ENCODE assay signal across 24 cellular contexts in the genomic region with DNA sequence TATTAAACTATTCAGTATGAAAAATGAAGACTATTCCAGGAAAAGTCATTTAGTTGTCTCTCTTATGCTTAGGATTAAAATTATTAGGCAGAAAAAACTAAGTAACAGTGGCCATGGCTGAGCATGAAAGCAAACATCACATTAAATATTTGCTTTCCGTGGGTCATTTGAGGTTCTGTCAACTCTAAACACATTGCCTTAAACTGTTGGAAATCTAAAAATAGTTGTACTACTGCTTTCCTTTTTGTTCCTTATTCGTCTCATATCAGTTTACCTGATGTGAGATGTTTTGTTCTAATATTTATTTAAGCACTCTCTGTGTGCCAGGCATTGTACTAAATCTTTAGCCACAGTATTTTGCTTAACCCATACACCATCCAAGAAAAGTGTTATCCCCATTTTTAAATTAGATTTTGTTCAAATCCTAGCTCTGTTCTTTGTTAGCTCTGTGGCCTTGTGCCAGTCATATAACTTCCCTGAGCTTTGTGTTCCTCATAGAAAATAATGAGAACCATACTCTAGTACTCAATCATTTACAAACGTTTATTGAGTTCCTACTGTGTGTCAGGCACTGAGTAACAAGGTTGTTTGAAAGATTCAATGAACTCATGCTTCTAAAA. TPM values are rescaled to one million over a fixed set of nuclear protein-coding genes. Genes with fewer than 3 reads are reported as not detected.
DNase-seq lines count a peak whose midpoint lies in the region; ATAC-seq and TF ChIP-seq lines count a peak whose summit lies in the region.
"Had no signal": no experiment of that assay in that cellular context is flagged by ENCODE, and none has a peak within 500 bp of the region (broad histone marks: within the 10 kb centered on the region; RNA-seq: fewer than 3 reads in every experiment).

No MANE protein-coding gene starts in this region.

- H3K36me3 ChIP-seq in OCI-LY1 (ENCODE audit: insufficient read depth, low read length), result no peaks in the 10 kb centered on the region
- no peaks in the 10 kb centered on the region for H3K36me3 ChIP-seq in gastroesophageal sphincter
- H3K36me3 ChIP-seq: tibial nerve had no signal

- intact Hi-C loops in activated T-helper 1 cell treated with anti-CD3 and anti-CD28 coated beads, Interleukin-12 subunit alpha, Interleukin-12 subunit beta, Interleukin-2, Interleukin-4 antibody, amounts not matched to agents 30 ng/mL and 10 ng/mL and 1 ng/mL, durations not matched to agents 14 hours and 24 hours and 36 hours (cut with micrococcal nuclease), result no loop called here

- no peaks in the 10 kb centered on the region for H4K20me1 ChIP-seq in OCI-LY1 (ENCODE audit: insufficient read depth, low read length)

- no peak overlapping the region for H3K4me2 ChIP-seq in OCI-LY1 (ENCODE audit: low read length)
- H3K4me2 ChIP-seq: KMS-11 had no signal

- H3K27me3 ChIP-seq in OCI-LY1 (ENCODE audit: insufficient read depth, low read length) (no peaks in the 10 kb centered on the region), gastroesophageal sphincter (no peaks in the 10 kb centered on the region)
- H3K27me3 ChIP-seq: tibial nerve had no signal

- no peaks in the 10 kb centered on the region for H3K27me3 Mint-ChIP-seq in activated T-helper 1 cell treated with anti-CD3 and anti-CD28 coated beads, Interleukin-12 subunit alpha, Interleukin-12 subunit beta, Interleukin-2, Interleukin-4 antibody, amounts not matched to agents 30 ng/mL and 10 ng/mL and 1 ng/mL, durations not matched to agents 14 hours and 24 hours and 36 hours (ENCODE audit: insufficient read depth)
- H3K27me3 Mint-ChIP-seq in activated CD4-positive, alpha-beta T cell treated with anti-CD3 and anti-CD28 coated beads, Interleukin-2, amount 10 ng/mL, durations not matched to agents 7 days and 5 days, result no peaks in the 10 kb centered on the region
- H3K27me3 Mint-ChIP-seq: activated B cell treated with CpG ODN at 0.5 μM for 24 hours; activated CD8-positive, alpha-beta T cell treated with anti-CD3 and anti-CD28 coated beads for 36 hours; activated naive CD8-positive, alpha-beta T cell treated with anti-CD3 and anti-CD28 coated beads, Interleukin-2, amount 50 U/mL, for 24 hours had no signal

- H3F3A ChIP-seq in OCI-LY1 (ENCODE audit: insufficient read depth, low read length), result no peaks in the 10 kb centered on the region

- DNase-seq in DMS53 treated with DMSO at 0.1 percent for 48 hours (lab: John Stamatoyannopoulos, UW; ENCODE audit: unreplicated experiment) (peak; percentile 96), NCI-H2029 (lab: John Stamatoyannopoulos, UW) (peak; percentile 49)
- no peak for DNase-seq in activated T-helper 1 cell treated with anti-CD3 and anti-CD28 coated beads, Interleukin-12 subunit alpha, Interleukin-12 subunit beta, Interleukin-2, Interleukin-4 antibody, amounts not matched to agents 30 ng/mL and 10 ng/mL and 1 ng/mL, durations not matched to agents 14 hours and 24 hours and 36 hours (ENCODE audit: low spot score)
- no peak for DNase-seq in activated CD4-positive, alpha-beta T cell treated with anti-CD3 and anti-CD28 coated beads for 1 hour
- DNase-seq in activated CD4-positive, alpha-beta T cell treated with anti-CD3 and anti-CD28 coated beads, Interleukin-2, amount 10 ng/mL, durations not matched to agents 7 days and 5 days, result no peak
- DNase-seq: activated B cell treated with CpG ODN at 0.5 μM for 24 hours; activated CD8-positive, alpha-beta T cell treated with anti-CD3 and anti-CD28 coated beads for 36 hours; activated gamma-delta T cell treated with Interleukin-2 at 50 U/mL for 16 hours; activated naive CD8-positive, alpha-beta T cell treated with anti-CD3 and anti-CD28 coated beads, Interleukin-2, amount 50 U/mL, for 24 hours; cerebellar nuclear complex; foreskin fibroblast; GDM1; left colon; naive thymus-derived CD8-positive, alpha-beta T cell; NCI-H1694 treated with DMSO at 0.1 percent for 48 hours; NCI-H446; T1000 had no signal

- no peaks in the 10 kb centered on the region for H3K9me3 ChIP-seq in OCI-LY1 (ENCODE audit: low read length)
- H3K9me3 ChIP-seq in gastroesophageal sphincter, result no peaks in the 10 kb centered on the region
- H3K9me3 ChIP-seq: tibial nerve had no signal

- H3K27ac ChIP-seq in OCI-LY1 (ENCODE audit: low read depth, low read length, poor library complexity, severe bottlenecking) (no peak overlapping the region), gastroesophageal sphincter (peak overlapping the region in 3 of 4 donors; percentile 4 to 45 (median 9))
- H3K27ac ChIP-seq: KMS-11, RWPE1, skin epidermis, tibial nerve had no signal

- POLR2A ChIA-PET in activated CD4-positive, alpha-beta T cell treated with anti-CD3 and anti-CD28 coated beads, Interleukin-2, amount 10 ng/mL, durations not matched to agents 7 days and 5 days (lab: Charles Lee), result no interaction called here

- H3K4me1 ChIP-seq in OCI-LY1 (ENCODE audit: insufficient read depth, low read length, severe bottlenecking) (peaks cover 13% of the 10 kb centered on the region), gastroesophageal sphincter (peaks cover 0 to 10% (median 0%) of the 10 kb centered on the region in 3 donors)
- H3K4me1 ChIP-seq: tibial nerve had no signal

- H3K36me3 Mint-ChIP-seq in activated T-helper 1 cell treated with anti-CD3 and anti-CD28 coated beads, Interleukin-12 subunit alpha, Interleukin-12 subunit beta, Interleukin-2, Interleukin-4 antibody, amounts not matched to agents 30 ng/mL and 10 ng/mL and 1 ng/mL, durations not matched to agents 14 hours and 24 hours and 36 hours (ENCODE audit: low read depth), result no peaks in the 10 kb centered on the region
- no peaks in the 10 kb centered on the region for H3K36me3 Mint-ChIP-seq in activated CD4-positive, alpha-beta T cell treated with anti-CD3 and anti-CD28 coated beads, Interleukin-2, amount 10 ng/mL, durations not matched to agents 7 days and 5 days (ENCODE audit: low read depth)
- H3K36me3 Mint-ChIP-seq: naive thymus-derived CD8-positive, alpha-beta T cell had no signal

- no peak overlapping the region for H3K27ac Mint-ChIP-seq in activated T-helper 1 cell treated with anti-CD3 and anti-CD28 coated beads, Interleukin-12 subunit alpha, Interleukin-12 subunit beta, Interleukin-2, Interleukin-4 antibody, amounts not matched to agents 30 ng/mL and 10 ng/mL and 1 ng/mL, durations not matched to agents 14 hours and 24 hours and 36 hours
- no peak overlapping the region for H3K27ac Mint-ChIP-seq in activated CD4-positive, alpha-beta T cell treated with anti-CD3 and anti-CD28 coated beads, Interleukin-2, amount 10 ng/mL, durations not matched to agents 7 days and 5 days
- H3K27ac Mint-ChIP-seq: activated B cell treated with CpG ODN at 0.5 μM for 24 hours; activated CD8-positive, alpha-beta T cell treated with anti-CD3 and anti-CD28 coated beads for 36 hours; activated naive CD8-positive, alpha-beta T cell treated with anti-CD3 and anti-CD28 coated beads, Interleukin-2, amount 50 U/mL, for 24 hours; naive thymus-derived CD8-positive, alpha-beta T cell had no signal

- no peak for TF ChIP-seq EP300 in gastroesophageal sphincter (IDR thresholded peaks at IDR 0.05)

- WGBS in gastroesophageal sphincter (ENCODE audit: low coverage in 1 of 2), 2 donors, result 12 to 27% methylated on average over 3 of the region's 3 CpGs

- H3K4me1 Mint-ChIP-seq in activated T-helper 1 cell treated with anti-CD3 and anti-CD28 coated beads, Interleukin-12 subunit alpha, Interleukin-12 subunit beta, Interleukin-2, Interleukin-4 antibody, amounts not matched to agents 30 ng/mL and 10 ng/mL and 1 ng/mL, durations not matched to agents 14 hours and 24 hours and 36 hours (ENCODE audit: low read depth), result no peaks in the 10 kb centered on the region
- H3K4me1 Mint-ChIP-seq in activated CD4-positive, alpha-beta T cell treated with anti-CD3 and anti-CD28 coated beads, Interleukin-2, amount 10 ng/mL, durations not matched to agents 7 days and 5 days, result no peaks in the 10 kb centered on the region
- H3K4me1 Mint-ChIP-seq: activated B cell treated with CpG ODN at 0.5 μM for 24 hours; activated naive CD8-positive, alpha-beta T cell treated with anti-CD3 and anti-CD28 coated beads, Interleukin-2, amount 50 U/mL, for 24 hours; naive thymus-derived CD8-positive, alpha-beta T cell had no signal

- no peak overlapping the region for H3K4me3 Mint-ChIP-seq in activated T-helper 1 cell treated with anti-CD3 and anti-CD28 coated beads, Interleukin-12 subunit alpha, Interleukin-12 subunit beta, Interleukin-2, Interleukin-4 antibody, amounts not matched to agents 30 ng/mL and 10 ng/mL and 1 ng/mL, durations not matched to agents 14 hours and 24 hours and 36 hours
- H3K4me3 Mint-ChIP-seq in activated CD4-positive, alpha-beta T cell treated with anti-CD3 and anti-CD28 coated beads, Interleukin-2, amount 10 ng/mL, durations not matched to agents 7 days and 5 days, result no peak overlapping the region
- H3K4me3 Mint-ChIP-seq: activated B cell treated with CpG ODN at 0.5 μM for 24 hours; activated CD8-positive, alpha-beta T cell treated with anti-CD3 and anti-CD28 coated beads for 36 hours; activated naive CD8-positive, alpha-beta T cell treated with anti-CD3 and anti-CD28 coated beads, Interleukin-2, amount 50 U/mL, for 24 hours; naive thymus-derived CD8-positive, alpha-beta T cell had no signal

- no peaks in the 10 kb centered on the region for H3K79me2 ChIP-seq in OCI-LY1 (ENCODE audit: insufficient read depth, low read length)

- ATAC-seq in gastroesophageal sphincter (peak; percentile 34), GM18867 (IDR thresholded peaks at IDR 0.05; ENCODE audit: unreplicated experiment) (no peak)
- ATAC-seq: activated CD8-positive, alpha-beta T cell treated with anti-CD3 and anti-CD28 coated beads for 36 hours; activated naive CD8-positive, alpha-beta T cell treated with anti-CD3 and anti-CD28 coated beads, Interleukin-2, amount 50 U/mL, for 24 hours; left colon; naive thymus-derived CD8-positive, alpha-beta T cell had no signal

- TF ChIP-seq CTCF in OCI-LY1 (IDR thresholded peaks at IDR 0.05; ENCODE audit: low read length), result no peak
- TF ChIP-seq CTCF in gastroesophageal sphincter (IDR thresholded peaks at IDR 0.05), result no peak

- no peaks in the 10 kb centered on the region for H3K9me2 ChIP-seq in OCI-LY1 (ENCODE audit: low read depth, low read length)

- TF ChIP-seq POLR2A in gastroesophageal sphincter (IDR thresholded peaks at IDR 0.05), result no peak

- H3K9ac ChIP-seq in OCI-LY1 (ENCODE audit: low read length), result no peak overlapping the region
- H3K9ac ChIP-seq: KMS-11 had no signal

- peaks cover 4% of the 10 kb centered on the region for H3K9me3 Mint-ChIP-seq in activated T-helper 1 cell treated with anti-CD3 and anti-CD28 coated beads, Interleukin-12 subunit alpha, Interleukin-12 subunit beta, Interleukin-2, Interleukin-4 antibody, amounts not matched to agents 30 ng/mL and 10 ng/mL and 1 ng/mL, durations not matched to agents 14 hours and 24 hours and 36 hours
- no peaks in the 10 kb centered on the region for H3K9me3 Mint-ChIP-seq in activated CD4-positive, alpha-beta T cell treated with anti-CD3 and anti-CD28 coated beads, Interleukin-2, amount 10 ng/mL, durations not matched to agents 7 days and 5 days
- H3K9me3 Mint-ChIP-seq: activated B cell treated with CpG ODN at 0.5 μM for 24 hours; activated CD8-positive, alpha-beta T cell treated with anti-CD3 and anti-CD28 coated beads for 36 hours had no signal

- H3K4me3 ChIP-seq in OCI-LY1 (ENCODE audit: low read depth, low read length, poor library complexity, severe bottlenecking), result no peak overlapping the region
- H3K4me3 ChIP-seq in gastroesophageal sphincter, result no peak overlapping the region
- H3K4me3 ChIP-seq: skin epidermis, tibial nerve had no signal

- H2AFZ ChIP-seq in OCI-LY1 (ENCODE audit: low read length), result peak overlapping the region; percentile 79; the same call in 1 of the 2 replicates

- CTCF ChIA-PET in activated CD4-positive, alpha-beta T cell treated with anti-CD3 and anti-CD28 coated beads, Interleukin-2, amount 10 ng/mL, durations not matched to agents 7 days and 5 days (lab: Charles Lee), result no interaction called here

RNA-seq across cellular contexts. Expression of a gene that starts 18.7 kb away (rescaled TPM):
- 10 to 100 TPM; 24.4 to 41.4 (median 36.1) TPM for total RNA-seq in gastroesophageal sphincter
- not detected in 2 replicates for total RNA-seq in activated T-helper 1 cell treated with anti-CD3 and anti-CD28 coated beads, Interleukin-12 subunit alpha, Interleukin-12 subunit beta, Interleukin-2, Interleukin-4 antibody, amounts not matched to agents 30 ng/mL and 10 ng/mL and 1 ng/mL, durations not matched to agents 14 hours and 24 hours and 36 hours
- total RNA-seq in activated CD4-positive, alpha-beta T cell treated with anti-CD3 and anti-CD28 coated beads, Interleukin-2, amount 10 ng/mL, durations not matched to agents 7 days and 5 days, result not detected
- total RNA-seq: activated CD8-positive, alpha-beta T cell treated with anti-CD3 and anti-CD28 coated beads for 36 hours had no signal

Comparison
In these comparisons a context has a peak if more than half of its experiments do, and no peak if none do; other contexts are left out.
1. DNase-seq: peak in DMS53 treated with DMSO at 0.1 percent for 48 hours (single experiment) and NCI-H2029 (single experiment); none in activated T-helper 1 cell treated with anti-CD3 and anti-CD28 coated beads, Interleukin-12 subunit alpha, Interleukin-12 subunit beta, Interleukin-2, Interleukin-4 antibody, amounts not matched to agents 30 ng/mL and 10 ng/mL and 1 ng/mL, durations not matched to agents 14 hours and 24 hours and 36 hours (single experiment), activated CD4-positive, alpha-beta T cell treated with anti-CD3 and anti-CD28 coated beads for 1 hour (single experiment) and activated CD4-positive, alpha-beta T cell treated with anti-CD3 and anti-CD28 coated beads, Interleukin-2, amount 10 ng/mL, durations not matched to agents 7 days and 5 days (single experiment).
2. RNA of a gene that starts 18.7 kb away (total RNA-seq): 24.4 to 41.4 TPM in gastroesophageal sphincter; not detected in activated CD4-positive, alpha-beta T cell treated with anti-CD3 and anti-CD28 coated beads, Interleukin-2, amount 10 ng/mL, durations not matched to agents 7 days and 5 days and not detected in activated T-helper 1 cell treated with anti-CD3 and anti-CD28 coated beads, Interleukin-12 subunit alpha, Interleukin-12 subunit beta, Interleukin-2, Interleukin-4 antibody, amounts not matched to agents 30 ng/mL and 10 ng/mL and 1 ng/mL, durations not matched to agents 14 hours and 24 hours and 36 hours; every median in the first group is over 10 times any median in the second.